ENCODE assay signal across 22 cellular contexts in the genomic region with DNA sequence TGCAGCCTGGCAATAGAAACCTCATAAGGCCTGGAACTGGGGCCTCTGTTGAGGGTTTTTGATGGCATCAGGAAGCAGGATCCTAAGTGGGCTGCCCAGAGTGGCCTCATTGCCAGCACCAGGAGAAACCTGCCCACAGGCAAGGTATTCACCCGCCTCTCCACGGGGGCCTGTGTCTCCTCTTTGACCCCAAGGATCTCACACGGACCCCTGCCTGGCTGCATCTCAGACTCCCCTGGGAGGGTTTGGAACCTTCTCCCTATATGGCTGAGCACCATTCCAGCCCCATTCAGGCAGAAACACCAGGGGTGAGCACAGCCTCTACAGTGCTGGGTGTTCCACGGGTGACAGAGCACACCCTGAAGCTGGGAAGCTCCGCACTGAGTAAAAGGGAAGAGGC. TPM values are rescaled to one million over a fixed set of nuclear protein-coding genes. Genes with fewer than 3 reads are reported as not detected.
DNase-seq lines count a peak whose midpoint lies in the region; ATAC-seq and TF ChIP-seq lines count a peak whose summit lies in the region.
"Had no signal": no experiment of that assay in that cellular context is flagged by ENCODE, and none has a peak within 500 bp of the region (broad histone marks: within the 10 kb centered on the region; RNA-seq: fewer than 3 reads in every experiment).

No MANE protein-coding gene starts in this region.

- no peaks in the 10 kb centered on the region for H3K36me3 ChIP-seq in RWPE2 (ENCODE audit: low read depth)
- no peaks in the 10 kb centered on the region for H3K36me3 ChIP-seq in psoas muscle (ENCODE audit: insufficient read depth in 1 of 2, low read depth in 1 of 2)
- H3K36me3 ChIP-seq: BLaER1, SJSA1 had no signal

- H3K9me3 Mint-ChIP-seq in type B pancreatic cell, result peaks cover 7% of the 10 kb centered on the region
- H3K9me3 Mint-ChIP-seq: CD4-positive, alpha-beta T cell had no signal

- no peaks in the 10 kb centered on the region for H3K4me1 Mint-ChIP-seq in type B pancreatic cell (ENCODE audit: unreplicated experiment)

- intact Hi-C loops in psoas muscle (cut with DNase I), result no loop called here

- TF ChIP-seq CTCF in RWPE2 (IDR thresholded peaks at IDR 0.05; ENCODE audit: poor library complexity, severe bottlenecking), result no peak
- TF ChIP-seq CTCF in psoas muscle (IDR thresholded peaks at IDR 0.05), result no peak
- TF ChIP-seq CTCF in type B pancreatic cell (conservative IDR thresholded peaks at IDR 0.05), result no peak
- TF ChIP-seq CTCF in foreskin fibroblast (IDR thresholded peaks at IDR 0.05; ENCODE audit: low read depth, low read length), result no peak

- H3K27ac ChIP-seq in RWPE2 (ENCODE audit: poor library complexity, severe bottlenecking) (no peak overlapping the region), psoas muscle (peak overlapping the region; percentile 25)
- H3K27ac ChIP-seq: BLaER1, KMS-11, PC-9, SJSA1 had no signal

- no peak overlapping the region for H3K27ac Mint-ChIP-seq in type B pancreatic cell
- H3K27ac Mint-ChIP-seq: CD4-positive, alpha-beta T cell had no signal

- DNase-seq in RWPE2 (ENCODE audit: low spot score) (peak; percentile 38), ecto neural progenitor cell (ENCODE audit: low spot score) (peak; percentile 29), psoas muscle (peak in 1 of 2 donors; percentile 33), type B pancreatic cell (ENCODE audit: extremely low spot score, unreplicated experiment) (peak; percentile 36), foreskin fibroblast (no peak), NCI-H1105 treated with DMSO at 0.1 percent for 48 hours (lab: John Stamatoyannopoulos, UW) (no peak)
- DNase-seq: CD4-positive, alpha-beta T cell; IMR-90; MM.1S; NCI-H1417; NCI-H1694; NCI-H2029 treated with DMSO at 0.1 percent for 48 hours; NCI-H526 treated with DMSO at 0.1 percent for 48 hours; PC-9; Right ventricle myocardium superior had no signal

- H3K27me3 ChIP-seq in RWPE2 (ENCODE audit: insufficient read depth, poor library complexity, severe bottlenecking), result no peaks in the 10 kb centered on the region
- H3K27me3 ChIP-seq in psoas muscle (ENCODE audit: insufficient read depth in 3 of 3, low read length in 2 of 3), result no peaks in the 10 kb centered on the region
- H3K27me3 ChIP-seq: BLaER1, SJSA1 had no signal

- no peak overlapping the region for H3K4me3 Mint-ChIP-seq in type B pancreatic cell
- H3K4me3 Mint-ChIP-seq: CD4-positive, alpha-beta T cell had no signal

- H3K36me3 Mint-ChIP-seq in type B pancreatic cell, result no peaks in the 10 kb centered on the region

- H3K9me3 ChIP-seq in RWPE2 (ENCODE audit: severe bottlenecking) (no peaks in the 10 kb centered on the region), psoas muscle (no peaks in the 10 kb centered on the region)
- H3K9me3 ChIP-seq: BLaER1, SJSA1 had no signal

- WGBS in psoas muscle, 3 donors, result 86 to 93% (median 91%) methylated on average over 5 of the region's 5 CpGs

- H3K27me3 Mint-ChIP-seq in type B pancreatic cell, result peaks cover 11% of the 10 kb centered on the region
- H3K27me3 Mint-ChIP-seq: CD4-positive, alpha-beta T cell had no signal

- no peak for ATAC-seq in RWPE2 (ENCODE audit: low read depth)
- ATAC-seq in psoas muscle, result no peak
- no peak for ATAC-seq in HG03571 (IDR thresholded peaks at IDR 0.05; ENCODE audit: unreplicated experiment)

- H3K4me3 ChIP-seq in RWPE2 (ENCODE audit: severe bottlenecking) (no peak overlapping the region), psoas muscle (no peak overlapping the region), foreskin fibroblast (ENCODE audit: low read depth in 1 of 2, low read length in 2 of 2) (no peak overlapping the region)
- H3K4me3 ChIP-seq: BLaER1, PC-9, SJSA1 had no signal

- H3K4me1 ChIP-seq in RWPE2 (ENCODE audit: insufficient read depth, poor library complexity, severe bottlenecking) (no peaks in the 10 kb centered on the region), psoas muscle (peaks cover 66% of the 10 kb centered on the region)
- H3K4me1 ChIP-seq: SJSA1 had no signal

RNA-seq across cellular contexts. Expression of a gene that starts 14.6 kb away (rescaled TPM):
- 100 to 1,000 TPM in 3 of 4 donors, 10 to 100 TPM in 1; 83.8 to 356 (median 128) TPM for total RNA-seq in psoas muscle
- polyA plus RNA-seq in psoas muscle, result 10 to 100 TPM in 2 of 3 donors, 1 to 10 TPM in 1; 4.2 to 30.9 (median 24.7) TPM
- total RNA-seq in type B pancreatic cell (ENCODE audit: low replicate concordance), result not detected in 2 replicates
- total RNA-seq: CD4-positive, alpha-beta T cell; IMR-90; NCI-H460; PC-9; RPMI7951; SJSA1 had no signal
- polyA plus RNA-seq: AG04450, IMR-90 had no signal

Comparison
In these comparisons a context has a peak if more than half of its experiments do, and no peak if none do; other contexts are left out.
1. DNase-seq: peak in RWPE2 (single experiment), ecto neural progenitor cell (single experiment) and type B pancreatic cell (single experiment); none in foreskin fibroblast (0 of 2) and NCI-H1105 treated with DMSO at 0.1 percent for 48 hours (single experiment).
2. RNA of a gene that starts 14.6 kb away (total RNA-seq): 83.8 to 356 TPM in psoas muscle; not detected in type B pancreatic cell; every median in the first group is over 10 times any median in the second.